In the genomic region with DNA sequence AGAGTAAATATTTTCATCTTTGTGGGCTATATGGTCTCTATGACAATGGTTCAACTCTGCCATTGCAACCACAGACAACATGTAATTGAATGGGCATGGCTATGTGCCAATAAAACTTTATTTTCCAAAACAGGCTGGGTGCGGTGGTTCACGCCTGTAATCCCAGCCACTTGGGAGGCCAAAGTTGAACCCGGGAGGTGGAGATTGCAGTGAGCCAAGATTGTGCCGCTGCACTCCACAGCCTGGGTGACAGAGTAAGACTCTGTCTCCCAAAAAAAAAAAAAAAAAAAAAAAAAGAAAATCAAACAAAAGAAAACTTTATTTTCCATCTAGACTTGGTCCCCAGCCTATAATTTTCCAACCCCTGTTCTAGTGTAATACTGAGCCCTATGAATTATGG, we compare ENCODE assay signal across 23 cellular contexts.
"Had no signal": no experiment of that assay in that cellular context is flagged by ENCODE, and none has a peak within 500 bp of the region (broad histone marks: within the 10 kb centered on the region; RNA-seq: fewer than 3 reads in every experiment).

No MANE protein-coding gene starts in this region.

- H3K4me3 ChIP-seq: coronary artery, dorsolateral prefrontal cortex, esophagus muscularis mucosa, gastroesophageal sphincter, heart left ventricle, hepatocyte, left ventricle myocardium inferior, lower lobe of right lung had no signal

- H3K36me3 ChIP-seq: esophagus muscularis mucosa, gastroesophageal sphincter, heart left ventricle, left ventricle myocardium inferior, lower lobe of right lung had no signal

- FAIRE-seq: colon, frontal cortex had no signal

- H3K9me3 ChIP-seq: esophagus muscularis mucosa, gastroesophageal sphincter, heart left ventricle, left ventricle myocardium inferior, lower lobe of right lung had no signal

- H3K27me3 ChIP-seq: esophagus muscularis mucosa, foreskin keratinocyte, gastroesophageal sphincter, hepatocyte had no signal

- H3K4me1 ChIP-seq: esophagus muscularis mucosa, foreskin keratinocyte, gastroesophageal sphincter, heart left ventricle, left ventricle myocardium inferior, lower lobe of right lung had no signal

- H3K27ac ChIP-seq: coronary artery, dorsolateral prefrontal cortex, esophagus muscularis mucosa, foreskin keratinocyte, gastroesophageal sphincter, heart left ventricle, hepatocyte, left ventricle myocardium inferior, lower lobe of right lung had no signal

- DNase-seq: dermis blood vessel endothelial cell; dorsolateral prefrontal cortex; effector CD4-positive, alpha-beta T cell; effector memory CD4-positive, alpha-beta T cell; foreskin keratinocyte; heart left ventricle; hypothalamus; immature natural killer cell; islet precursor cell; left cardiac atrium; left ventricle myocardium inferior; lower lobe of right lung; mesenchymal stem cell; midbrain; naive B cell; naive thymus-derived CD8-positive, alpha-beta T cell had no signal

- ATAC-seq: foreskin keratinocyte; gastroesophageal sphincter; heart left ventricle; left cardiac atrium; left lobe of liver; lower lobe of right lung; naive thymus-derived CD8-positive, alpha-beta T cell had no signal
